9 cellular contexts compared by ENCODE assay signal in the genomic region with DNA sequence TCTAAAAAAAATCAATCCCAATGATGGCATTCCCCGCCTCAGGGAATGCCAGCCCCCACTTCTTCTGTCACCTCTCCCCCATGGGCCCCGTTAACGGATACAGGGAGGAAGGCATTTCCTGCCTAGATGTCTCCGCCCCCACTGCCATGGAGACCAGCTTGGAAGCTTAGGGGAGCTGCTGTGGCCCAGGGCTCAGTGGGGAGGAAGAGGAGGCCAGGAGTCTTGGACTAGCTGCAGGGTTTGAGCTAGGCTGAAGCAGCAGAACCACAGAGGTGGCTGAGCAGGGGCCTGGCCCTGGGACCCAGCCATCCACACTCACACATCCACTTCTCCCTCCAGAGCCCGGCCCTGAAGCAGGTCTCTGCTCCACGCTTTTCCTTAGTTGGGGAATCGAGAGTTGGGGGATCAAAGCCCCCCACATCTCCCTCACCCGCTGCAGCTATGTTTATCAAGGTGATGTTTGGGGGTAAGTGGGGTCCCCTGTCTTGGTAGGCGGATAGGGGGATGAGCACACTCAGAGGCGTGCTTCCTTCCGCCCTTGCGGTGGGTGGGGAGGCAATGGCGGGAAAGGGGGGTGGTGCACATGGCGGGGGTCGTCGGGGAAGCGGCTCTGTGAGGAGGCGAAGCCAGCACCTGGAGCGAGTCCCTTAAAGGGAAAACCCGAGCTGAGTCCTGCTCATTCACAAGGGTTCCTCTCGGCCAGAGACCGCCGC. TPM values are rescaled to one million over a fixed set of nuclear protein-coding genes. Genes with fewer than 3 reads are reported as not detected.
A peak's percentile ranks its signal among the peaks of the same experiment; 100 is the strongest.
DNase-seq lines count a peak whose midpoint lies in the region; ATAC-seq, FAIRE-seq and TF ChIP-seq lines count a peak whose summit lies in the region.
"Had no signal": no experiment of that assay in that cellular context is flagged by ENCODE, and none has a peak within 500 bp of the region (broad histone marks: within the 10 kb centered on the region; RNA-seq: fewer than 3 reads in every experiment).

A gene with protein sequence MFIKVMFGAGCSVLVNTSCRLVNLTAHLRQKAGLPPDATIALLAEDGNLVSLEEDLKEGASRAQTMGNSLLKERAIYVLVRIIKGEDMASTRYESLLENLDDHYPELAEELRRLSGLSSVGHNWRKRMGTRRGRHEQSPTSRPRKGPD (plus strand): TSS at position 125 of the 713 bp plus-strand sequence. CDS start 317 bp downstream, at position 442.

- TF ChIP-seq CTCF in astrocyte (IDR thresholded peaks at IDR 0.05; ENCODE audit: insufficient read depth, low read depth, low read length) (no peak), natural killer cell (IDR thresholded peaks at IDR 0.05) (no peak)

- no peaks in the 10 kb centered on the region for H3K36me3 ChIP-seq in CD4-positive, CD25-positive, alpha-beta regulatory T cell (ENCODE audit: control insufficient read depth, insufficient read depth, low read length)
- H3K36me3 ChIP-seq in HUES64 (ENCODE audit: insufficient read depth, low read length) = no peaks in the 10 kb centered on the region
- no peaks in the 10 kb centered on the region for H3K36me3 ChIP-seq in astrocyte (ENCODE audit: insufficient read depth, low read length)

- H3K27me3 ChIP-seq in CD4-positive, CD25-positive, alpha-beta regulatory T cell (ENCODE audit: control insufficient read depth, insufficient read depth, low read length) = no peaks in the 10 kb centered on the region
- H3K27me3 ChIP-seq in HUES64 (ENCODE audit: insufficient read depth, low read length) (no peaks in the 10 kb centered on the region), astrocyte (ENCODE audit: insufficient read depth, low read length) (no peaks in the 10 kb centered on the region)
- H3K27me3 ChIP-seq: testis had no signal

- H3K36me3 Mint-ChIP-seq in CD4-positive, CD25-positive, alpha-beta regulatory T cell = no peaks in the 10 kb centered on the region
- H3K36me3 Mint-ChIP-seq in astrocyte (ENCODE audit: low read depth, unreplicated experiment) (no peaks in the 10 kb centered on the region), natural killer cell (no peaks in the 10 kb centered on the region)

- H3K4me3 Mint-ChIP-seq in CD4-positive, CD25-positive, alpha-beta regulatory T cell = peak within 1 kb of the TSS; percentile 70 to 88 (median 83)
- H3K4me3 Mint-ChIP-seq in astrocyte (ENCODE audit: unreplicated experiment) (peak within 1 kb of the TSS; percentile 29), natural killer cell (peak within 1 kb of the TSS; percentile 71)

- H3K4me2 ChIP-seq in astrocyte (ENCODE audit: low read length) = peak within 1 kb of the TSS; percentile 63

- intact Hi-C loops in natural killer cell (cut with micrococcal nuclease) = no loop called here

- peak in 1 of 3 donors; percentile 46 for DNase-seq in CD4-positive, CD25-positive, alpha-beta regulatory T cell
- DNase-seq in astrocyte (ENCODE audit: low read depth) = no peak
- DNase-seq in natural killer cell = no peak
- no peak for DNase-seq in NCI-H2171 treated with DMSO at 0.1 percent for 48 hours (lab: John Stamatoyannopoulos, UW)
- no peak for DNase-seq in frontal cortex (ENCODE audit: low spot score in 2 of 2)
- DNase-seq: testis had no signal

- WGBS in HUES64 = 61% methylated on average over 21 of the region's 23 CpGs

- H2AFZ ChIP-seq in astrocyte (ENCODE audit: low read depth, low read length) = peak within 1 kb of the TSS; percentile 37

- peaks cover 0 to 42% (median 4%) of the 10 kb centered on the region in 4 donors for H3K4me1 Mint-ChIP-seq in CD4-positive, CD25-positive, alpha-beta regulatory T cell
- peaks cover 5% of the 10 kb centered on the region for H3K4me1 Mint-ChIP-seq in astrocyte (ENCODE audit: low read depth, unreplicated experiment)
- H3K4me1 Mint-ChIP-seq in natural killer cell = peaks cover 16 to 36% of the 10 kb centered on the region in 2 donors

- H3K9me3 Mint-ChIP-seq in CD4-positive, CD25-positive, alpha-beta regulatory T cell = no peaks in the 10 kb centered on the region
- H3K9me3 Mint-ChIP-seq in astrocyte (ENCODE audit: unreplicated experiment) (no peaks in the 10 kb centered on the region), natural killer cell (no peaks in the 10 kb centered on the region)

- H3K27ac Mint-ChIP-seq in CD4-positive, CD25-positive, alpha-beta regulatory T cell = peak within 1 kb of the TSS; percentile 38 to 71 (median 62)
- H3K27ac Mint-ChIP-seq in astrocyte (ENCODE audit: unreplicated experiment) (peak within 1 kb of the TSS; percentile 34), natural killer cell (peak within 1 kb of the TSS in 1 of 2 donors; percentile 71)

- H3K27me3 Mint-ChIP-seq in CD4-positive, CD25-positive, alpha-beta regulatory T cell = no peaks in the 10 kb centered on the region
- no peaks in the 10 kb centered on the region for H3K27me3 Mint-ChIP-seq in astrocyte (ENCODE audit: low read depth, unreplicated experiment)
- no peaks in the 10 kb centered on the region for H3K27me3 Mint-ChIP-seq in natural killer cell (ENCODE audit: low read depth in 2 of 2)

- peaks cover 33% of the 10 kb centered on the region for H3K4me1 ChIP-seq in CD4-positive, CD25-positive, alpha-beta regulatory T cell (ENCODE audit: control insufficient read depth, insufficient read depth, low read length, poor library complexity, severe bottlenecking)
- H3K4me1 ChIP-seq in HUES64 (ENCODE audit: insufficient read depth, low read length) (peaks cover 18% of the 10 kb centered on the region), astrocyte (ENCODE audit: insufficient read depth, low read length) (peaks cover 14% of the 10 kb centered on the region)

- peaks cover 5% of the 10 kb centered on the region for H4K20me1 ChIP-seq in astrocyte (ENCODE audit: insufficient read depth, low read length)

- no peak within 1 kb of the TSS for H3K9ac ChIP-seq in HUES64 (ENCODE audit: low read depth, low read length)
- no peak within 1 kb of the TSS for H3K9ac ChIP-seq in astrocyte (ENCODE audit: low read length)

- FAIRE-seq in astrocyte (lab: Jason Lieb, UNC) (no peak), frontal cortex (lab: Jason Lieb, UNC) (no peak)

- H3K27ac ChIP-seq in CD4-positive, CD25-positive, alpha-beta regulatory T cell (ENCODE audit: insufficient read depth, low read length, poor library complexity, severe bottlenecking) = peak within 1 kb of the TSS; percentile 26
- no peak within 1 kb of the TSS for H3K27ac ChIP-seq in HUES64 (ENCODE audit: low read depth, low read length)
- H3K27ac ChIP-seq in astrocyte (ENCODE audit: low read depth, low read length) = no peak within 1 kb of the TSS
- H3K27ac ChIP-seq: testis had no signal

- H3K4me3 ChIP-seq in CD4-positive, CD25-positive, alpha-beta regulatory T cell (ENCODE audit: low read depth, low read length) = peak within 1 kb of the TSS; percentile 44
- H3K4me3 ChIP-seq in HUES64 (ENCODE audit: low read length) = peak within 1 kb of the TSS; percentile 27
- H3K4me3 ChIP-seq in astrocyte (ENCODE audit: insufficient read depth, low read depth, low read length) = no peak within 1 kb of the TSS

- H3K9me3 ChIP-seq in CD4-positive, CD25-positive, alpha-beta regulatory T cell (ENCODE audit: control insufficient read depth in 2 of 2, low read length in 2 of 2) = no peaks in the 10 kb centered on the region
- H3K9me3 ChIP-seq in HUES64 (ENCODE audit: insufficient read depth, low read depth, low read length) (no peaks in the 10 kb centered on the region), astrocyte (ENCODE audit: insufficient read depth, low read depth, low read length) (no peaks in the 10 kb centered on the region)
- H3K9me3 ChIP-seq: testis had no signal

- no peaks in the 10 kb centered on the region for H3K79me2 ChIP-seq in astrocyte (ENCODE audit: insufficient read depth, low read length)

- ATAC-seq in CD4-positive, CD25-positive, alpha-beta regulatory T cell (ENCODE audit: low read depth in 2 of 2) = no peak
- ATAC-seq in natural killer cell (peak in 2 of 3 donors; percentile 5 to 16), GM21367 (IDR thresholded peaks at IDR 0.05; ENCODE audit: unreplicated experiment) (no peak), HG03439 (IDR thresholded peaks at IDR 0.05; ENCODE audit: unreplicated experiment) (no peak)

RNA-seq across cellular contexts. Expression of the gene that starts here (rescaled TPM):
- 0.96 TPM for total RNA-seq in CD4-positive, CD25-positive, alpha-beta regulatory T cell
- polyA plus RNA-seq in CD4-positive, CD25-positive, alpha-beta regulatory T cell = 1 to 10 TPM in 1 of 4 donors, under 1 TPM in 3; 0.76 to 1.6 (median 0.85) TPM
- polyA plus RNA-seq in HUES64 (2013, experiment 1 of 2) = 0.45 TPM
- polyA plus RNA-seq in HUES64 (2013, experiment 2 of 2) = 0.44 TPM
- total RNA-seq in astrocyte = 0.38 and 0.39 TPM in 2 replicates
- total RNA-seq in natural killer cell = not detected
- total RNA-seq in frontal cortex = not detected

Comparison
In these comparisons a context has a peak if more than half of its experiments do, and no peak if none do; other contexts are left out.
1. Peak in ATAC-seq in natural killer cell; RNA of the gene not detected or under 1 TPM.
2. H3K4me3 Mint-ChIP-seq: peak in every context shown above with its lines; median percentile 83 in CD4-positive, CD25-positive, alpha-beta regulatory T cell; 71 in natural killer cell; 29 in astrocyte.